ENCODE assay signal across 18 cellular contexts in genomic region chr1:77489910-77490309, GRCh38.
DNase-seq lines count a peak whose midpoint lies in the region; ATAC-seq and TF ChIP-seq lines count a peak whose summit lies in the region.
"Had no signal": no experiment of that assay in that cellular context is flagged by ENCODE, and none has a peak within 500 bp of the region (broad histone marks: within the 10 kb centered on the region; RNA-seq: fewer than 3 reads in every experiment).

No MANE protein-coding gene starts in this region.

- no peak overlapping the region for H2BK20ac ChIP-seq in H9 (ENCODE audit: low read depth, low read length, poor library complexity, severe bottlenecking)

- no peaks in the 10 kb centered on the region for H3K79me2 ChIP-seq in H9 (ENCODE audit: insufficient read depth, low read length)

- H3K27me3 ChIP-seq in H9 (ENCODE audit: insufficient read depth, low read length) (no peaks in the 10 kb centered on the region), brain microvascular endothelial cell (replicated peaks) (no peaks in the 10 kb centered on the region), HAP-1 (ENCODE audit: low read depth) (no peaks in the 10 kb centered on the region)

- H3K36me3 ChIP-seq in brain microvascular endothelial cell (replicated peaks): no peaks in the 10 kb centered on the region
- no peaks in the 10 kb centered on the region for H3K36me3 ChIP-seq in HAP-1 (replicated peaks)

- H3K27me3 Mint-ChIP-seq in H9 (ENCODE audit: low read depth): no peaks in the 10 kb centered on the region
- no peaks in the 10 kb centered on the region for H3K27me3 Mint-ChIP-seq in activated naive CD8-positive, alpha-beta T cell treated with anti-CD3 and anti-CD28 coated beads for 36 hours
- H3K27me3 Mint-ChIP-seq: stimulated activated memory B cell treated with anti-CD40 and anti-IgM and Interleukin-4, amounts not matched to agents 10 μg/mL and 1 μg/mL and 100 μg/mL, for 72 hours; type B pancreatic cell had no signal

- peak; percentile 61 for DNase-seq in AG04449 (ENCODE audit: low read depth, low spot score)
- DNase-seq in H9: no peak
- DNase-seq in brain microvascular endothelial cell: peak; percentile 18
- DNase-seq in iris pigment epithelial cell (ENCODE audit: low read depth): peak; percentile 38
- no peak for DNase-seq in activated naive CD8-positive, alpha-beta T cell treated with anti-CD3 and anti-CD28 coated beads for 36 hours
- no peak for DNase-seq in HAP-1 (ENCODE audit: low spot score in 2 of 2)
- DNase-seq: activated T-cell treated with anti-CD3 and anti-CD28 coated beads, Interleukin-2, amount 50 U/mL, for 48 hours; Calu3; head of caudate nucleus; KBM-7; kidney; NCI-H1105 treated with DMSO at 0.1 percent for 48 hours; NCI-H345 had no signal

- TF ChIP-seq CTCF in AG04449 (IDR thresholded peaks at IDR 0.05; ENCODE audit: insufficient read depth, low read length, missing control alignments) (no peak), H9 (conservative IDR thresholded peaks at IDR 0.05) (no peak), brain microvascular endothelial cell (IDR thresholded peaks at IDR 0.05; ENCODE audit: low read depth, low read length, missing control alignments) (no peak)

- peak overlapping the region in 2 of 3 experiments; percentile 45 to 64; a peak in 4 of 7 replicates for H3K27ac Mint-ChIP-seq in H9
- H3K27ac Mint-ChIP-seq in activated naive CD8-positive, alpha-beta T cell treated with anti-CD3 and anti-CD28 coated beads for 36 hours: no peak overlapping the region
- H3K27ac Mint-ChIP-seq: stimulated activated memory B cell treated with anti-CD40 and anti-IgM and Interleukin-4, amounts not matched to agents 10 μg/mL and 1 μg/mL and 100 μg/mL, for 72 hours; type B pancreatic cell had no signal

- no peak overlapping the region for H2AK5ac ChIP-seq in H9 (ENCODE audit: insufficient read length, low read length)

- H3K9me3 Mint-ChIP-seq in H9: no peaks in the 10 kb centered on the region
- H3K9me3 Mint-ChIP-seq in activated naive CD8-positive, alpha-beta T cell treated with anti-CD3 and anti-CD28 coated beads for 36 hours: no peaks in the 10 kb centered on the region
- H3K9me3 Mint-ChIP-seq: stimulated activated memory B cell treated with anti-CD40 and anti-IgM and Interleukin-4, amounts not matched to agents 10 μg/mL and 1 μg/mL and 100 μg/mL, for 72 hours; type B pancreatic cell had no signal

- H3K23ac ChIP-seq in H9 (ENCODE audit: insufficient read length, low read depth, low read length): no peak overlapping the region

- no peak overlapping the region for H3K4ac ChIP-seq in H9 (ENCODE audit: low read depth, low read length)

- no peak overlapping the region for H2AFZ ChIP-seq in H9 (ENCODE audit: low read length)

- no peak overlapping the region for H3K4me3 Mint-ChIP-seq in H9
- H3K4me3 Mint-ChIP-seq in activated naive CD8-positive, alpha-beta T cell treated with anti-CD3 and anti-CD28 coated beads for 36 hours: no peak overlapping the region
- H3K4me3 Mint-ChIP-seq: stimulated activated memory B cell treated with anti-CD40 and anti-IgM and Interleukin-4, amounts not matched to agents 10 μg/mL and 1 μg/mL and 100 μg/mL, for 72 hours; type B pancreatic cell had no signal

- H3K4me3 ChIP-seq in AG04449 (ENCODE audit: low read depth, low read length) (no peak overlapping the region), brain microvascular endothelial cell (ENCODE audit: low read depth, low read length) (no peak overlapping the region), HAP-1 (no peak overlapping the region)
- H3K4me3 ChIP-seq: skin epidermis had no signal

- H4K8ac ChIP-seq in H9 (replicated peaks; ENCODE audit: insufficient read length, low read depth, low read length): no peak overlapping the region

- H3K14ac ChIP-seq in H9 (ENCODE audit: insufficient read depth, low read length): no peak overlapping the region

- no peak overlapping the region for H2BK15ac ChIP-seq in H9 (ENCODE audit: low read depth, low read length)

- no peak overlapping the region for H3K9ac ChIP-seq in H9 (ENCODE audit: extremely low read depth, insufficient read length, low read length)

- no peak for ATAC-seq in HG03039 (IDR thresholded peaks at IDR 0.05; ENCODE audit: unreplicated experiment)
- no peak for ATAC-seq in GM21529 (IDR thresholded peaks at IDR 0.05; ENCODE audit: unreplicated experiment)
- ATAC-seq: stimulated activated memory B cell treated with anti-CD40 and anti-IgM and Interleukin-4, amounts not matched to agents 10 μg/mL and 1 μg/mL and 100 μg/mL, for 72 hours had no signal

- POLR2A ChIA-PET in AG04449 (lab: Yijun Ruan, JAX): no interaction called here

- no peak overlapping the region for H2BK120ac ChIP-seq in H9 (ENCODE audit: low read depth, low read length, poor library complexity, severe bottlenecking)

- no peaks in the 10 kb centered on the region for H3K79me1 ChIP-seq in H9 (ENCODE audit: insufficient read depth, low read depth, low read length, poor library complexity, severe bottlenecking)

- CTCF ChIA-PET in AG04449 (lab: Yijun Ruan, JAX): interaction anchor here (0.7 to 2.4 kb wide), 2 partner anchors 10 to 16 kb away, joined by 3 to 8 read pairs; no protein-coding TSS in a partner anchor

- H3K27ac ChIP-seq in H9 (ENCODE audit: insufficient read length, low read depth, low read length) (no peak overlapping the region), brain microvascular endothelial cell (no peak overlapping the region)
- H3K27ac ChIP-seq: skin epidermis had no signal

- H3K4me2 ChIP-seq in H9 (ENCODE audit: insufficient read depth, insufficient read length, low read length): no peak overlapping the region

- H3K9me3 ChIP-seq in H9 (ENCODE audit: control insufficient read depth, low read depth, low read length) (no peaks in the 10 kb centered on the region), HAP-1 (no peaks in the 10 kb centered on the region)

- H4K20me1 ChIP-seq in H9 (ENCODE audit: control insufficient read depth, insufficient read depth, insufficient read length): no peaks in the 10 kb centered on the region

- H2BK5ac ChIP-seq in H9 (ENCODE audit: insufficient read length, low read length): no peak overlapping the region

- H3K18ac ChIP-seq in H9 (ENCODE audit: insufficient read length, low read depth, low read length): no peak overlapping the region

- no peak overlapping the region for H2BK12ac ChIP-seq in H9 (ENCODE audit: insufficient read length, low read depth, low read length)

- H3K36me3 Mint-ChIP-seq in H9 (ENCODE audit: insufficient read depth in 1 of 3, low read depth in 3 of 3): no peaks in the 10 kb centered on the region
- H3K36me3 Mint-ChIP-seq in activated naive CD8-positive, alpha-beta T cell treated with anti-CD3 and anti-CD28 coated beads for 36 hours: no peaks in the 10 kb centered on the region
- H3K36me3 Mint-ChIP-seq: stimulated activated memory B cell treated with anti-CD40 and anti-IgM and Interleukin-4, amounts not matched to agents 10 μg/mL and 1 μg/mL and 100 μg/mL, for 72 hours; type B pancreatic cell had no signal

- H3K23me2 ChIP-seq in H9 (ENCODE audit: insufficient read length, low read depth, low read length, poor library complexity, severe bottlenecking): no peaks in the 10 kb centered on the region

- H4K91ac ChIP-seq in H9 (ENCODE audit: insufficient read length, low read depth, low read length): no peak overlapping the region

- no CpG with 5 or more reads among the region's 2 CpGs for WGBS in H9 (ENCODE audit: extremely low coverage, insufficient read length, low lambda C conversion rate)

- in situ Hi-C loops in brain microvascular endothelial cell (cut with HindIII; ENCODE audit: low pct_ligation_motif_present, low sequenced_read_pairs) (no loop called here), HAP-1 (cut with MboI; ENCODE audit: low sequenced_read_pairs) (no loop called here)

- H4K5ac ChIP-seq in H9 (ENCODE audit: insufficient read length, low read depth, low read length): no peak overlapping the region

- no peak overlapping the region for H3T11ph ChIP-seq in H9 (ENCODE audit: low read length)

- peaks cover 8 to 11% of the 10 kb centered on the region in 2 experiments for H3K4me1 Mint-ChIP-seq in H9
- H3K4me1 Mint-ChIP-seq in activated naive CD8-positive, alpha-beta T cell treated with anti-CD3 and anti-CD28 coated beads for 36 hours: no peaks in the 10 kb centered on the region
- H3K4me1 Mint-ChIP-seq: stimulated activated memory B cell treated with anti-CD40 and anti-IgM and Interleukin-4, amounts not matched to agents 10 μg/mL and 1 μg/mL and 100 μg/mL, for 72 hours had no signal

- no peak overlapping the region for H3K56ac ChIP-seq in H9 (ENCODE audit: insufficient read length, low read depth, low read length)

- peaks cover 5% of the 10 kb centered on the region for H3K4me1 ChIP-seq in H9 (ENCODE audit: insufficient read depth, low read length)
- no peaks in the 10 kb centered on the region for H3K4me1 ChIP-seq in HAP-1

Comparison
In these comparisons a context has a peak if more than half of its experiments do, and no peak if none do; other contexts are left out.
1. DNase-seq: peak in AG04449 (single experiment), brain microvascular endothelial cell (single experiment) and iris pigment epithelial cell (single experiment); none in H9 (single experiment), activated naive CD8-positive, alpha-beta T cell treated with anti-CD3 and anti-CD28 coated beads for 36 hours (single experiment) and HAP-1 (0 of 2).